Comparison of ENCODE assay signal across 1 cellular context in genomic region chr18:13447621-13448020, GRCh38.
TF ChIP-seq lines count a peak whose summit lies in the region.

No MANE protein-coding gene starts in this region.

TF ChIP-seq in GM23338, 12 proteins besides CTCF, POLR2A, EP300 and RAD21 (continued from another document):
- TF ChIP-seq ZNF462 (CRISPR knock-in tag; IDR thresholded peaks at IDR 0.05) (no peak), ETS1 (IDR thresholded peaks at IDR 0.05) (no peak), STAT1 (IDR thresholded peaks at IDR 0.05; ENCODE audit: unreplicated experiment) (no peak), EZH2phosphoT487 (IDR thresholded peaks at IDR 0.05; ENCODE audit: unreplicated experiment) (no peak), CREB1 (CRISPR knock-in tag; IDR thresholded peaks at IDR 0.05; ENCODE audit: low read depth) (no peak), ZNF331 (CRISPR knock-in tag; IDR thresholded peaks at IDR 0.05; ENCODE audit: low read depth) (no peak), ZNF114 (CRISPR knock-in tag; IDR thresholded peaks at IDR 0.05) (no peak), REST (IDR thresholded peaks at IDR 0.05; ENCODE audit: unreplicated experiment) (no peak), NANOG (IDR thresholded peaks at IDR 0.05; ENCODE audit: borderline replicate concordance) (no peak)
